ENCODE assay signal across 6 cellular contexts in the genomic region with DNA sequence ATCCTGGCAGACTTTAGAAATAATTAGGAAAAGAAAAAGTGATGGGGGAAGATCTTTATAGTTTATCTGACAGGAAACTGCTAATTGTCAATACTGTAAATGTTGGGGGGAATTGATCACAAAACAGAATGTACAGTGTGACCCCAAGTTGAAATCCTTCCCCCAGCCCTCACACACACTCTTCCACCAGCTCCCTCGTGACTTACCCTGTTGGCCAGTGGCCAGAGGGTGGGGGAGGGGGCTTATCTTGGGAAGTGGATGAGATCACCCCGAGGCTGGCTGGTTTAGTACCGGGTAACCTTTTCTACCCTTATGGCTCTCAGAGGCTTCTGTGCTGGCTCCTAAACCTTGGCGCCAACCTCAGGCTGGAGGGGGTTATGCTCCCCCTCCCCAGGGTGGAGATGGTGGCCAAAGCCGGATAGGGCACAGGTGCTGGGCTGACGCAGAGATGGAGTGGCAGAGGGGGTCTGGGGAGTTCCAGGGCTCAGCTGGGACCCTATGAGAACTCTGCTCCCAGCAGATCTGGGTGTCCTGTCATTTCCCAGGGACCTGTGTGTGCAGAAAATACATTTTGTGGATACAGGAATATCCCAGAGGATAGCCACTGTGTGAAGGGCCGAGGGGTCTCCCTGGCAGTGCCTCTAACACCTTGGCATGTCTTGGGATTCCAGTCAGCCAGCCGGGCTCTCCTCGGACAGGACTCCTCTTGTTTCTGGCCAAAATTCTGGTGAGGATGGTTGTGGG. TPM values are rescaled to one million over a fixed set of nuclear protein-coding genes. Genes with fewer than 3 reads are reported as not detected.
DNase-seq lines count a peak whose midpoint lies in the region; TF ChIP-seq lines count a peak whose summit lies in the region.

No MANE protein-coding gene starts in this region.

- intact Hi-C loops in uterus (cut with DNase I; ENCODE audit: low total_unique reads): no loop called here

- H3K27ac ChIP-seq in right atrium auricular region: peak overlapping the region; percentile 90 to 96
- H3K27ac ChIP-seq in uterus: peak overlapping the region; percentile 83 to 90

- TF ChIP-seq POLR2A in uterus (IDR thresholded peaks at IDR 0.05): peak in 1 of 2 donors; percentile 17

- no peaks in the 10 kb centered on the region for H3K36me3 ChIP-seq in right atrium auricular region
- no peaks in the 10 kb centered on the region for H3K36me3 ChIP-seq in uterus

- H3K4me3 ChIP-seq in right atrium auricular region: no peak overlapping the region
- H3K4me3 ChIP-seq in uterus: no peak overlapping the region

- TF ChIP-seq CTCF in right atrium auricular region (IDR thresholded peaks at IDR 0.05) (no peak), uterus (IDR thresholded peaks at IDR 0.05) (no peak)

- H3K27me3 ChIP-seq in right atrium auricular region (no peaks in the 10 kb centered on the region), uterus (no peaks in the 10 kb centered on the region)

- H3K9me3 ChIP-seq in right atrium auricular region: no peaks in the 10 kb centered on the region
- no peaks in the 10 kb centered on the region for H3K9me3 ChIP-seq in uterus

- H3K4me1 ChIP-seq in right atrium auricular region (peaks cover 0 to 63% of the 10 kb centered on the region in 2 donors), uterus (peaks cover 4 to 7% of the 10 kb centered on the region in 2 donors)

- DNase-seq in AG08395 (ENCODE audit: low spot score) (peak; percentile 52), NCI-H69 (lab: John Stamatoyannopoulos, UW) (peak; percentile 62), right atrium auricular region (ENCODE audit: low spot score) (peak; percentile 88), uterus (peak; percentile 85 to 93), NCI-H1694 treated with DMSO at 0.1 percent for 48 hours (lab: John Stamatoyannopoulos, UW) (no peak)
- DNase-seq in activated CD8-positive, alpha-beta memory T cell treated with anti-CD3 and anti-CD28 coated beads, Interleukin-2, amount 50 U/mL, for 48 hours: no peak

RNA-seq across cellular contexts. Expression of a gene that starts 18.6 kb away (rescaled TPM):
- total RNA-seq in right atrium auricular region (1 to 10 TPM in 1 of 2 donors, under 1 TPM in 1; 0.79 to 1.4 TPM), uterus (10 to 100 TPM in 1 of 4 donors, not detected in 3; 12.6 TPM)

RNA-seq across cellular contexts. Expression of a gene that starts 19.8 kb away (rescaled TPM):
- total RNA-seq in right atrium auricular region (1 to 10 TPM; 1.7 to 3.4 TPM), uterus (10 to 100 TPM in 2 of 4 donors, 1 to 10 TPM in 1, under 1 TPM in 1; 0.77 to 20.5 (median 6.3) TPM)

RNA-seq across cellular contexts. Expression of a gene that starts 25.2 kb away (rescaled TPM):
- 100 to 1,000 TPM; 173 to 266 TPM for total RNA-seq in right atrium auricular region
- 10 to 100 TPM in 3 of 4 donors, 1 to 10 TPM in 1; 7.5 to 32.8 (median 18.8) TPM for total RNA-seq in uterus

RNA-seq across cellular contexts. Expression of a gene that starts 34.1 kb away (rescaled TPM):
- total RNA-seq in right atrium auricular region (100 to 1,000 TPM in 1 of 2 donors, 10 to 100 TPM in 1; 75.3 to 118 TPM), uterus (10 to 100 TPM; 15.9 to 76.8 (median 74.2) TPM)

RNA-seq across cellular contexts. Expression of a gene that starts 35.2 kb away (rescaled TPM):
- total RNA-seq in right atrium auricular region (10 to 100 TPM; 33.1 to 51.4 TPM), uterus (10 to 100 TPM; 15.0 to 51.0 (median 26.0) TPM)

Comparison
In these comparisons a context has a peak if more than half of its experiments do, and no peak if none do; other contexts are left out.
1. DNase-seq: peak in AG08395 (single experiment), NCI-H69 (single experiment), right atrium auricular region (single experiment) and uterus (2 of 2); none in activated CD8-positive, alpha-beta memory T cell treated with anti-CD3 and anti-CD28 coated beads, Interleukin-2, amount 50 U/mL, for 48 hours (single experiment) and NCI-H1694 treated with DMSO at 0.1 percent for 48 hours (single experiment).
2. RNA of a gene that starts 25.2 kb away (total RNA-seq): 173 to 266 TPM in right atrium auricular region; 7.5 to 32.8 TPM in uterus; every median in the first group is over 4 times any median in the second.